29 cellular contexts compared by ENCODE assay signal in the genomic region with DNA sequence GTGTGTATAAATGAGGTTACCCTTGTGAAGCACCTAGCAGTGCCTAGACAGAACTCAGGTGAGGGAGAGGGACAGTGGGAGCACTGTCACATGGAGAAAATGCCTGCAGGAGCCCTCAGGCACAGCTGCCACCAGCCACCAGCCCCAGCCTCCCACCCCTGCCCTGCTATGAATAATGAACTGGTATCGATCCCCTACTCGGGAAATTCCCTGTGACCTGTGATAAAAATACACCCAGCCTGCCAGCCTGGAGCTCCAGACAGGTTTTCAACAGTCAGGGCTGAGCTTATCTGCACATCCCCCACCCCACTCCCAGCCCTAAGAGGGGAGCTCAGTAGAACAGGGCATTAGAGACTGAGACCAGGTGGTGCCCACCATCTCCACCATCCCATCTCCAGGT.
"Had no signal": no experiment of that assay in that cellular context is flagged by ENCODE, and none has a peak within 500 bp of the region (broad histone marks: within the 10 kb centered on the region; RNA-seq: fewer than 3 reads in every experiment).

No MANE protein-coding gene starts in this region.

- H3K9me3 ChIP-seq: heart right ventricle, left ventricle myocardium inferior, mucosa of descending colon, prostate gland, upper lobe of right lung had no signal

- FAIRE-seq: islet of Langerhans had no signal

- H3K4me3 ChIP-seq: breast epithelium, heart right ventricle, left ventricle myocardium inferior, lung, mucosa of descending colon, prostate gland, smooth muscle cell, upper lobe of right lung had no signal

- H3K27me3 ChIP-seq: foreskin keratinocyte, upper lobe of right lung had no signal

- H3K27ac ChIP-seq: breast epithelium, foreskin keratinocyte, heart right ventricle, left ventricle myocardium inferior, prostate gland, upper lobe of right lung had no signal

- H3K36me3 ChIP-seq: breast epithelium, heart right ventricle, left ventricle myocardium inferior, prostate gland, upper lobe of right lung had no signal

- ATAC-seq: activated T-cell treated with anti-CD3 and anti-CD28 coated beads, Interleukin-2, amount 50 U/mL, for 4 hours; activated T-helper 17 cell treated with anti-CD3 and anti-CD28 coated beads, Interleukin-2, amount 50 U/mL, for 72 hours; esophagus mucosa; foreskin keratinocyte; heart right ventricle; mucosa of descending colon; stimulated activated memory B cell treated with anti-CD40 and anti-IgM and Interleukin-4, amounts not matched to agents 10 μg/mL and 1 μg/mL and 100 μg/mL, for 72 hours; stimulated activated naive CD8-positive, alpha-beta T cell treated with anti-CD3 and anti-CD28 coated beads, Interleukin-15, amount 100 ng/mL, for 72 hours; T-helper 17 cell; upper lobe of right lung had no signal

- H3K4me1 ChIP-seq: breast epithelium, foreskin keratinocyte, left ventricle myocardium inferior, prostate gland, upper lobe of right lung had no signal

- DNase-seq: activated CD4-positive, alpha-beta memory T cell treated with anti-CD3 and anti-CD28 coated beads, Interleukin-2, amount 10 ng/mL, durations not matched to agents 7 days and 5 days; activated CD4-positive, alpha-beta T cell treated with anti-CD3 and anti-CD28 coated beads, Interleukin-2, amount 10 ng/mL, durations not matched to agents 7 days and 5 days; activated CD4-positive, CD25-positive, alpha-beta regulatory T cell treated with anti-CD3 and anti-CD28 coated beads, Interleukin-2, amount 50 U/mL, for 72 hours; activated gamma-delta T cell treated with Interleukin-2 at 50 U/mL for 16 hours; activated naive CD4-positive, alpha-beta T cell treated with anti-CD3 and anti-CD28 coated beads, Interleukin-2, amount 50 U/mL, for 16 hours; activated T-cell treated with anti-CD3 and anti-CD28 coated beads, Interleukin-2, amount 50 U/mL, for 4 hours; amniotic stem cell; endodermal cell; foreskin keratinocyte; heart right ventricle; left ventricle myocardium inferior; mesendoderm; mucosa of descending colon; stimulated activated CD4-positive, alpha-beta T cell treated with anti-CD3 and anti-CD28 coated beads, Interleukin-1b, Interleukin-23, amount 100 ng/mL, for 48 hours; stimulated activated CD4-positive, alpha-beta T cell treated with anti-CD3 and anti-CD28 coated beads, Interleukin-4, amount 100 ng/mL, for 4 hours; stimulated activated CD8-positive, alpha-beta memory T cell treated with anti-CD3 and anti-CD28 coated beads, Interleukin-4, amount 100 ng/mL, for 48 hours; stimulated activated naive CD8-positive, alpha-beta T cell treated with anti-CD3 and anti-CD28 coated beads, Interleukin-15, amount 100 ng/mL, for 72 hours; substantia nigra; T-helper 17 cell; T1000; upper lobe of right lung had no signal
